ENCODE assay signal across 14 cellular contexts in genomic region chr12:33438025-33438772, GRCh38. TPM values are rescaled to one million over a fixed set of nuclear protein-coding genes. Genes with fewer than 3 reads are reported as not detected.
A peak's percentile ranks its signal among the peaks of the same experiment; 100 is the strongest.
DNase-seq lines count a peak whose midpoint lies in the region; ATAC-seq and TF ChIP-seq lines count a peak whose summit lies in the region.
"Had no signal": no experiment of that assay in that cellular context is flagged by ENCODE, and none has a peak within 500 bp of the region (broad histone marks: within the 10 kb centered on the region; RNA-seq: fewer than 3 reads in every experiment).

No MANE protein-coding gene starts in this region.

- H3K4me3 ChIP-seq in iPS-18a (ENCODE audit: low read length) = peak overlapping the region; percentile 83
- peak overlapping the region; percentile 77 for H3K4me3 ChIP-seq in rectal smooth muscle tissue (ENCODE audit: low read length)
- no peak overlapping the region for H3K4me3 ChIP-seq in upper lobe of right lung
- H3K4me3 ChIP-seq: GM12878 had no signal

- no peak for TF ChIP-seq CTCF in upper lobe of right lung (IDR thresholded peaks at IDR 0.05)

- no peaks in the 10 kb centered on the region for H3K9me3 Mint-ChIP-seq in activated T-helper 2 cell treated with anti-CD3 and anti-CD28 coated beads, Interferon-gamma antibody, Interleukin-2, Interleukin-4, amounts not matched to agents 10 μg/mL and 5 μg/mL and 100 μg/mL, durations not matched to agents 14 hours and 24 hours and 36 hours
- H3K9me3 Mint-ChIP-seq: activated naive CD8-positive, alpha-beta T cell treated with anti-CD3 and anti-CD28 coated beads, Interleukin-2, amount 10 ng/mL, durations not matched to agents 7 days and 5 days had no signal

- H3K4me1 Mint-ChIP-seq in activated T-helper 2 cell treated with anti-CD3 and anti-CD28 coated beads, Interferon-gamma antibody, Interleukin-2, Interleukin-4, amounts not matched to agents 10 μg/mL and 5 μg/mL and 100 μg/mL, durations not matched to agents 14 hours and 24 hours and 36 hours (ENCODE audit: low read depth) = peaks cover 2% of the 10 kb centered on the region
- H3K4me1 Mint-ChIP-seq: activated CD4-positive, alpha-beta T cell treated with anti-CD3 and anti-CD28 coated beads for 36 hours had no signal

- H3K9me3 ChIP-seq in iPS-18a (ENCODE audit: control insufficient read depth, low read depth, low read length) (no peaks in the 10 kb centered on the region), upper lobe of right lung (no peaks in the 10 kb centered on the region)

- H3K27me3 ChIP-seq in iPS-18a (ENCODE audit: control insufficient read depth, insufficient read depth, low read length) (peaks cover 42% of the 10 kb centered on the region), rectal smooth muscle tissue (ENCODE audit: control insufficient read depth, insufficient read depth, low read length) (no peaks in the 10 kb centered on the region), upper lobe of right lung (peaks cover 43% of the 10 kb centered on the region)

- DNase-seq in D341Med (ENCODE audit: low spot score) (peak; percentile 29), NCI-H748 (lab: John Stamatoyannopoulos, UW; ENCODE audit: unreplicated experiment) (peak; percentile 73), upper lobe of right lung (no peak)
- DNase-seq in activated T-helper 2 cell treated with anti-CD3 and anti-CD28 coated beads, Interferon-gamma antibody, Interleukin-2, Interleukin-4, amounts not matched to agents 10 μg/mL and 5 μg/mL and 100 μg/mL, durations not matched to agents 14 hours and 24 hours and 36 hours (ENCODE audit: low spot score) = no peak
- DNase-seq: central memory CD4-positive, alpha-beta T cell; NCI-H446; T-helper 17 cell had no signal

- ATAC-seq in HG03025 (IDR thresholded peaks at IDR 0.05; ENCODE audit: low FRiP score, unreplicated experiment) (no peak), GM19023 (IDR thresholded peaks at IDR 0.05; ENCODE audit: unreplicated experiment) (no peak), upper lobe of right lung (no peak)
- ATAC-seq: activated CD4-positive, alpha-beta T cell treated with anti-CD3 and anti-CD28 coated beads for 36 hours; GM12878; T-helper 17 cell had no signal

- H3K36me3 ChIP-seq in iPS-18a (ENCODE audit: control insufficient read depth, low read depth, low read length) (no peaks in the 10 kb centered on the region), rectal smooth muscle tissue (ENCODE audit: control insufficient read depth, insufficient read depth, low read length) (no peaks in the 10 kb centered on the region), upper lobe of right lung (no peaks in the 10 kb centered on the region)

- H3K36me3 Mint-ChIP-seq in activated T-helper 2 cell treated with anti-CD3 and anti-CD28 coated beads, Interferon-gamma antibody, Interleukin-2, Interleukin-4, amounts not matched to agents 10 μg/mL and 5 μg/mL and 100 μg/mL, durations not matched to agents 14 hours and 24 hours and 36 hours (ENCODE audit: low read depth) = no peaks in the 10 kb centered on the region
- H3K36me3 Mint-ChIP-seq: activated naive CD8-positive, alpha-beta T cell treated with anti-CD3 and anti-CD28 coated beads, Interleukin-2, amount 10 ng/mL, durations not matched to agents 7 days and 5 days had no signal

- H3K27me3 Mint-ChIP-seq in activated T-helper 2 cell treated with anti-CD3 and anti-CD28 coated beads, Interferon-gamma antibody, Interleukin-2, Interleukin-4, amounts not matched to agents 10 μg/mL and 5 μg/mL and 100 μg/mL, durations not matched to agents 14 hours and 24 hours and 36 hours (ENCODE audit: low read depth) = peaks cover 26% of the 10 kb centered on the region

- H3K9ac ChIP-seq in iPS-18a (ENCODE audit: low read length) (peak overlapping the region; percentile 77), rectal smooth muscle tissue (ENCODE audit: low read length) (no peak overlapping the region)

- no peak overlapping the region for H3K27ac Mint-ChIP-seq in activated T-helper 2 cell treated with anti-CD3 and anti-CD28 coated beads, Interferon-gamma antibody, Interleukin-2, Interleukin-4, amounts not matched to agents 10 μg/mL and 5 μg/mL and 100 μg/mL, durations not matched to agents 14 hours and 24 hours and 36 hours
- H3K27ac Mint-ChIP-seq: activated CD4-positive, alpha-beta T cell treated with anti-CD3 and anti-CD28 coated beads for 36 hours; activated naive CD8-positive, alpha-beta T cell treated with anti-CD3 and anti-CD28 coated beads, Interleukin-2, amount 10 ng/mL, durations not matched to agents 7 days and 5 days; T-helper 17 cell had no signal

- no peak overlapping the region for H3K4me3 Mint-ChIP-seq in activated T-helper 2 cell treated with anti-CD3 and anti-CD28 coated beads, Interferon-gamma antibody, Interleukin-2, Interleukin-4, amounts not matched to agents 10 μg/mL and 5 μg/mL and 100 μg/mL, durations not matched to agents 14 hours and 24 hours and 36 hours (ENCODE audit: low read depth)
- H3K4me3 Mint-ChIP-seq: activated CD4-positive, alpha-beta T cell treated with anti-CD3 and anti-CD28 coated beads for 36 hours; T-helper 17 cell had no signal

- intact Hi-C loops in upper lobe of right lung (cut with DNase I) = no loop called here
- intact Hi-C loops in activated T-helper 2 cell treated with anti-CD3 and anti-CD28 coated beads, Interferon-gamma antibody, Interleukin-2, Interleukin-4, amounts not matched to agents 10 μg/mL and 5 μg/mL and 100 μg/mL, durations not matched to agents 14 hours and 24 hours and 36 hours (cut with micrococcal nuclease) = no loop called here

- no peak overlapping the region for H3K27ac ChIP-seq in iPS-18a (ENCODE audit: low read length)
- no peak overlapping the region for H3K27ac ChIP-seq in rectal smooth muscle tissue (ENCODE audit: low read depth, low read length)
- H3K27ac ChIP-seq in upper lobe of right lung = no peak overlapping the region

- no peaks in the 10 kb centered on the region for H3K4me1 ChIP-seq in iPS-18a (ENCODE audit: control insufficient read depth, low read depth, low read length)
- H3K4me1 ChIP-seq in rectal smooth muscle tissue (ENCODE audit: control insufficient read depth, insufficient read depth, low read length) = no peaks in the 10 kb centered on the region
- no peaks in the 10 kb centered on the region for H3K4me1 ChIP-seq in upper lobe of right lung

RNA-seq across cellular contexts. Expression of gene SYT10, which starts 1.4 kb away (rescaled TPM):
- not detected for total RNA-seq in upper lobe of right lung
- not detected in 2 replicates for total RNA-seq in activated T-helper 2 cell treated with anti-CD3 and anti-CD28 coated beads, Interferon-gamma antibody, Interleukin-2, Interleukin-4, amounts not matched to agents 10 μg/mL and 5 μg/mL and 100 μg/mL, durations not matched to agents 14 hours and 24 hours and 36 hours
- total RNA-seq: activated CD4-positive, alpha-beta T cell treated with anti-CD3 and anti-CD28 coated beads for 36 hours; activated naive CD8-positive, alpha-beta T cell treated with anti-CD3 and anti-CD28 coated beads, Interleukin-2, amount 10 ng/mL, durations not matched to agents 7 days and 5 days; T-helper 17 cell had no signal

Comparison
In these comparisons a context has a peak if more than half of its experiments do, and no peak if none do; other contexts are left out.
1. DNase-seq: peak in D341Med (single experiment) and NCI-H748 (single experiment); none in upper lobe of right lung (single experiment) and activated T-helper 2 cell treated with anti-CD3 and anti-CD28 coated beads, Interferon-gamma antibody, Interleukin-2, Interleukin-4, amounts not matched to agents 10 μg/mL and 5 μg/mL and 100 μg/mL, durations not matched to agents 14 hours and 24 hours and 36 hours (single experiment).